In genomic region chr17:61403846-61404701, GRCh38 we compare ENCODE assay signal across 1 cellular context.
A peak's percentile ranks its signal among the peaks of the same experiment; 100 is the strongest.
TF ChIP-seq lines count a peak whose summit lies in the region.

No MANE protein-coding gene starts in this region.

TF ChIP-seq in GM23338, 12 proteins besides CTCF, POLR2A, EP300 and RAD21 (continued from another document):
- TF ChIP-seq EZH2 (IDR thresholded peaks at IDR 0.05; ENCODE audit: low read depth, unreplicated experiment) (peak; percentile 62), EZH2phosphoT487 (IDR thresholded peaks at IDR 0.05; ENCODE audit: unreplicated experiment) (no peak), ETS1 (IDR thresholded peaks at IDR 0.05) (no peak), ZNF331 (CRISPR knock-in tag; IDR thresholded peaks at IDR 0.05; ENCODE audit: low read depth) (no peak)
TF ChIP-seq in GM23338: peak in this region for 1.
